In the genomic region with DNA sequence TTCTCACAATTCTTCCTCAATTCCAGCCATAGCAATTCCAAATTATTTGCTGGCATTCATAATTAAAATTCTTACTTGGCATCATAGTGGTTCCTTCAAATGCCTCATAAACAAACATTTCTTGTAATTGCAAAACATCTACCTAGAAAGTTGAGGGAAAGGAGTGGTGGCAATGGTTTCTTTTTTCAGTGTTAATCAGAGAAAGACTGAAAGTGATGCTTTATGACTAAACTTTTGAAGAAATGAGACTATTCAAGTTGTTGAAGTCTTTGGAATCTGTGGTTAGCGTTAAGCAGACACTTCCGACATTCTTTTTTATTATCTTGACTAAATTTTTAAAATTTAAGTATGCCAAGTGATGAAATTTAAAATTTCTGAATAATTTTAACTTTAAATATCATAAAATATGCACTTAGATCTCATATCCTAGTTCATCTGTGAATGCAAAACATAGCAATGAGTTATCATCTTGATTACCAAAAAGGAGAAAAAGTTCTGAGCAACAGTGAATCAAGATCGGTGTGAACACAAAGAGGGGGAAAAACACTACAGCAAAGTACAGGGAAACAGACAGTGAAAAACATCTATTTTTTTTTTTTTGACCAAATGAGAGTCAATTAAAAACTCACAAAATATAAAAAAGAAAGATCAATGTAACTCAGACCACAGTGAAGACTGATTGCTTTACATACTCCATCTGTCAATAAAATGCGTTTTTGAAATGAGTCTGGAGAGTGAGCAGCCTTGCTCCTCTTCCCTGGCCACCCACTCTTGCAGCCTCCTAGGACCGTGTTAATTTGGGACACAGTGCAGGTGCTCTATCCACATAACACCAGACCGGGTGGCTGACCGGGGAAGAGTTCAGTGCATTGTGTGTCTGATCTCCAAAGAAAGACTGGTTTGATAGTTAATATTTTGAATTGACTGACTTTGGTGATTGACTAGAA, we compare ENCODE assay signal across 1 cellular context.
TF ChIP-seq lines count a peak whose summit lies in the region.

No MANE protein-coding gene starts in this region.

TF ChIP-seq in GM12878, 131 proteins besides CTCF, POLR2A, EP300 and RAD21 (continued from another document):
- TF ChIP-seq DPF2 (IDR thresholded peaks at IDR 0.05) = 0 out of 2 replicates have a peak, but pooled peaks have one; percentile 36
- no peak for TF ChIP-seq NBN (IDR thresholded peaks at IDR 0.05)
- peak; percentile 84 for TF ChIP-seq NFIC (IDR thresholded peaks at IDR 0.05; ENCODE audit: low read depth, low read length)
- no peak for TF ChIP-seq SIX5 (IDR thresholded peaks at IDR 0.05; ENCODE audit: low read depth, low read length, severe bottlenecking)
- peak; percentile 48; the same call in 1 of the 2 replicates for TF ChIP-seq IRF4 (IDR thresholded peaks at IDR 0.05; ENCODE audit: low read depth, low read length)
- TF ChIP-seq GATAD2B (conservative IDR thresholded peaks at IDR 0.05; ENCODE audit: low read depth) = no peak
- TF ChIP-seq RBBP5 (conservative IDR thresholded peaks at IDR 0.05) = no peak
- TF ChIP-seq FOXK2 (IDR thresholded peaks at IDR 0.05) = no peak
- TF ChIP-seq YBX1 (IDR thresholded peaks at IDR 0.05) = no peak
- peak; percentile 44; the same call in 1 of the 2 replicates for TF ChIP-seq IKZF1 (conservative IDR thresholded peaks at IDR 0.05)
- peak; percentile 93 for TF ChIP-seq JUNB (IDR thresholded peaks at IDR 0.05)
